Comparison of ENCODE assay signal across 9 cellular contexts in genomic region chr1:31954607-31955283, GRCh38. TPM values are rescaled to one million over a fixed set of nuclear protein-coding genes. Genes with fewer than 3 reads are reported as not detected.
DNase-seq lines count a peak whose midpoint lies in the region; ATAC-seq and TF ChIP-seq lines count a peak whose summit lies in the region.
"Had no signal": no experiment of that assay in that cellular context is flagged by ENCODE, and none has a peak within 500 bp of the region (broad histone marks: within the 10 kb centered on the region; RNA-seq: fewer than 3 reads in every experiment).

No MANE protein-coding gene starts in this region.

- H3K36me3 Mint-ChIP-seq in dendritic cell treated with granulocyte-macrophage colony-stimulating factor and Interleukin-4, amounts not matched to agents 40 ng/mL and 50 ng/mL, for 4 days (ENCODE audit: low read depth) = no peaks in the 10 kb centered on the region

- H3K27me3 Mint-ChIP-seq in dendritic cell treated with granulocyte-macrophage colony-stimulating factor and Interleukin-4, amounts not matched to agents 40 ng/mL and 50 ng/mL, for 4 days = no peaks in the 10 kb centered on the region

- peak overlapping the region; percentile 72 for H3K4me2 ChIP-seq in PC-9

- no peaks in the 10 kb centered on the region for H3K9me3 ChIP-seq in PC-9 (ENCODE audit: insufficient read depth, low read depth)
- no peaks in the 10 kb centered on the region for H3K9me3 ChIP-seq in lung (ENCODE audit: control insufficient read depth in 2 of 2, insufficient read depth in 1 of 2, low read length in 1 of 2)
- H3K9me3 ChIP-seq in thoracic aorta = no peaks in the 10 kb centered on the region

- no peaks in the 10 kb centered on the region for H3K36me3 ChIP-seq in GM06990 (ENCODE audit: control insufficient read depth, insufficient read depth, low read length)
- no peaks in the 10 kb centered on the region for H3K36me3 ChIP-seq in PC-9 (ENCODE audit: low read depth)
- H3K36me3 ChIP-seq in lung (ENCODE audit: control insufficient read depth in 2 of 2, insufficient read depth in 2 of 2, low read length in 2 of 2) = no peaks in the 10 kb centered on the region
- H3K36me3 ChIP-seq in thoracic aorta = no peaks in the 10 kb centered on the region

- CTCF ChIA-PET in PC-9 (lab: Charles Lee) = interaction anchor here (1.4 to 1.9 kb wide), 2 partner anchors 9 to 20 kb away, joined by 4 to 5 read pairs; no protein-coding TSS in a partner anchor

- DNase-seq in GM06990 (ENCODE audit: extremely low read depth, insufficient read length) (peak; percentile 47), PC-9 (peak; percentile 74 to 99), lung (ENCODE audit: low spot score) (peak; percentile 86), thoracic aorta (ENCODE audit: low spot score) (peak; percentile 47), T-helper 9 cell (no peak), NCI-H774 (lab: John Stamatoyannopoulos, UW) (no peak)

- H3K9me3 Mint-ChIP-seq in dendritic cell treated with granulocyte-macrophage colony-stimulating factor and Interleukin-4, amounts not matched to agents 40 ng/mL and 50 ng/mL, for 4 days = no peaks in the 10 kb centered on the region

- H3K4me3 ChIP-seq in GM06990 (replicated peaks; ENCODE audit: low read depth, low read length) = no peak overlapping the region
- H3K4me3 ChIP-seq in PC-9 = peak overlapping the region; percentile 11; the same call in 1 of the 2 replicates
- H3K4me3 ChIP-seq in lung = no peak overlapping the region
- H3K4me3 ChIP-seq in thoracic aorta = peak overlapping the region; percentile 34

- peaks cover 57% of the 10 kb centered on the region for H3F3A ChIP-seq in PC-9 (ENCODE audit: insufficient read depth, low read depth)

- H3K9me2 ChIP-seq in PC-9 (ENCODE audit: insufficient read depth) = no peaks in the 10 kb centered on the region

- peak overlapping the region; percentile 60 for H3K27ac Mint-ChIP-seq in dendritic cell treated with granulocyte-macrophage colony-stimulating factor and Interleukin-4, amounts not matched to agents 40 ng/mL and 50 ng/mL, for 4 days

- no peak overlapping the region for H2AFZ ChIP-seq in PC-9

- intact Hi-C loops in PC-9 (cut with micrococcal nuclease; ENCODE audit: unreplicated experiment) = loop anchor here (5.0 kb wide), 1 partner anchor 32 kb away; no protein-coding TSS in a partner anchor
- intact Hi-C loops in dendritic cell treated with granulocyte-macrophage colony-stimulating factor and Interleukin-4, amounts not matched to agents 40 ng/mL and 50 ng/mL, for 4 days (cut with micrococcal nuclease) = no loop called here

- no peak for TF ChIP-seq CTCF in GM06990 (IDR thresholded peaks at IDR 0.05; ENCODE audit: insufficient read depth, low read length, poor library complexity, severe bottlenecking)
- TF ChIP-seq CTCF in PC-9 (conservative IDR thresholded peaks at IDR 0.05) = no peak
- no peak for TF ChIP-seq CTCF in lung (IDR thresholded peaks at IDR 0.05; ENCODE audit: control extremely low read depth, extremely low read depth)
- TF ChIP-seq CTCF in thoracic aorta (IDR thresholded peaks at IDR 0.05) = no peak

- no peaks in the 10 kb centered on the region for H3K27me3 ChIP-seq in GM06990 (replicated peaks; ENCODE audit: control insufficient read depth, insufficient read depth, low read length)
- no peaks in the 10 kb centered on the region for H3K27me3 ChIP-seq in PC-9 (ENCODE audit: insufficient read depth, low read depth)
- no peaks in the 10 kb centered on the region for H3K27me3 ChIP-seq in lung (ENCODE audit: control insufficient read depth, insufficient read depth)
- H3K27me3 ChIP-seq in thoracic aorta (replicated peaks; ENCODE audit: insufficient read depth) = no peaks in the 10 kb centered on the region

- peaks cover 17% of the 10 kb centered on the region for H3K79me2 ChIP-seq in PC-9 (ENCODE audit: low read depth)

- ATAC-seq in lung (ENCODE audit: insufficient read depth, low FRiP score) (peak; percentile 76), thoracic aorta (ENCODE audit: insufficient number of reproducible peaks, low FRiP score, low read depth) (peak; percentile 72), GM18873 (IDR thresholded peaks at IDR 0.05; ENCODE audit: low FRiP score, unreplicated experiment) (no peak)

- H3K4me3 Mint-ChIP-seq in dendritic cell treated with granulocyte-macrophage colony-stimulating factor and Interleukin-4, amounts not matched to agents 40 ng/mL and 50 ng/mL, for 4 days = no peak overlapping the region

- H3K27ac ChIP-seq in PC-9 (peak overlapping the region; percentile 98), lung (ENCODE audit: low read depth in 1 of 2, low read length in 1 of 2) (peak overlapping the region; percentile 96 to 97), thoracic aorta (peak overlapping the region; percentile 79 to 94)
- H3K27ac ChIP-seq: VCaP had no signal

- H3K4me1 Mint-ChIP-seq in dendritic cell treated with granulocyte-macrophage colony-stimulating factor and Interleukin-4, amounts not matched to agents 40 ng/mL and 50 ng/mL, for 4 days (ENCODE audit: low read depth) = peaks cover 61% of the 10 kb centered on the region

- no peaks in the 10 kb centered on the region for H4K20me1 ChIP-seq in PC-9 (ENCODE audit: insufficient read depth)

- 7 to 10% methylated on average over 6 of the region's 6 CpGs for WGBS in lung, 2 donors

- BruUV-seq in PC-9 (replicated peaks; lab: Mats Ljungman, UMichigan) = no TSS peak

- POLR2A ChIA-PET in PC-9 (lab: Charles Lee; ENCODE audit: unreplicated experiment) = interaction anchor here (0.6 to 2.6 kb wide), 5 partner anchors 10 to 423 kb away, joined by 3 to 21 read pairs (median 4); no protein-coding TSS in a partner anchor

- H3K4me1 ChIP-seq in PC-9 (replicated peaks; ENCODE audit: insufficient read depth) (peaks cover 65% of the 10 kb centered on the region), lung (ENCODE audit: control insufficient read depth in 2 of 2, insufficient read depth in 2 of 2, low read length in 2 of 2) (peaks cover 8 to 12% of the 10 kb centered on the region in 2 donors), thoracic aorta (ENCODE audit: control insufficient read depth in 1 of 2, low read depth in 2 of 2) (peaks cover 34 to 44% of the 10 kb centered on the region in 2 donors)

RNA-seq across cellular contexts. Expression of gene PTP4A2, which starts 16.6 kb away (rescaled TPM):
- 149 and 201 TPM in 2 replicates for total RNA-seq in PC-9 (2021)
- total RNA-seq in lung = 100 to 1,000 TPM; 205 to 274 TPM
- 100 to 1,000 TPM in 1 of 2 donors, 10 to 100 TPM in 1; 90.4 to 122 TPM for polyA plus RNA-seq in lung
- 100 to 1,000 TPM; 104 to 237 TPM for total RNA-seq in thoracic aorta

RNA-seq across cellular contexts. Expression of gene KHDRBS1, which starts 58.9 kb away (rescaled TPM):
- total RNA-seq in PC-9 (2021) (161 and 172 TPM in 2 replicates), lung (100 to 1,000 TPM; 104 to 138 TPM), thoracic aorta (10 to 100 TPM; 45.5 to 82.6 TPM)
- polyA plus RNA-seq in lung = 10 to 100 TPM; 51.7 to 60.6 TPM

Comparison
In these comparisons a context has a peak if more than half of its experiments do, and no peak if none do; other contexts are left out.
1. DNase-seq: peak in GM06990 (single experiment), PC-9 (2 of 2), lung (single experiment) and thoracic aorta (single experiment); none in T-helper 9 cell (single experiment) and NCI-H774 (single experiment).
2. H3K4me3 ChIP-seq: peak in PC-9 (single experiment) and thoracic aorta (single experiment); none in GM06990 (single experiment) and lung (single experiment).
3. Peak in every context shown above with its lines, with median percentiles within 50 percentile points of each other: H3K27ac ChIP-seq.